In genomic region chr5:123036391-123037103, GRCh38 we compare ENCODE assay signal across 1 cellular context.
TF ChIP-seq lines count a peak whose summit lies in the region.

PPIC (minus strand) TSS chr5:123036725; CDS start chr5:123036625, 100 bp downstream.

TF ChIP-seq in GM23338, 12 proteins besides CTCF, POLR2A, EP300 and RAD21 (continued from another document):
- TF ChIP-seq ZNF462 (CRISPR knock-in tag; IDR thresholded peaks at IDR 0.05), result no peak
- no peak for TF ChIP-seq REST (IDR thresholded peaks at IDR 0.05; ENCODE audit: unreplicated experiment)
- TF ChIP-seq ZNF331 (CRISPR knock-in tag; IDR thresholded peaks at IDR 0.05; ENCODE audit: low read depth), result no peak
- no peak for TF ChIP-seq EZH2phosphoT487 (IDR thresholded peaks at IDR 0.05; ENCODE audit: unreplicated experiment)
- peak; percentile 31; the same call in 1 of the 2 replicates for TF ChIP-seq ETS1 (IDR thresholded peaks at IDR 0.05)
